In genomic region chr19:44608391-44608821, GRCh38 we compare ENCODE assay signal across 1 cellular context.
TF ChIP-seq lines count a peak whose summit lies in the region.

No MANE protein-coding gene starts in this region.

TF ChIP-seq in IMR-90, 13 proteins besides CTCF, POLR2A, EP300 and RAD21 (continued from another document):
- TF ChIP-seq USF2 (IDR thresholded peaks at IDR 0.05; ENCODE audit: low read depth, low read length) (no peak), ELK1 (IDR thresholded peaks at IDR 0.05; ENCODE audit: borderline replicate concordance, low read depth, low read length) (no peak), FOS (IDR thresholded peaks at IDR 0.05; ENCODE audit: low read depth, low read length) (no peak), CEBPB (IDR thresholded peaks at IDR 0.05; ENCODE audit: low read depth, low read length) (no peak), MXI1 (IDR thresholded peaks at IDR 0.05; ENCODE audit: borderline replicate concordance, low read depth, low read length) (no peak), RFX5 (IDR thresholded peaks at IDR 0.05; ENCODE audit: low read depth, low read length) (no peak), CHD1 (IDR thresholded peaks at IDR 0.05; ENCODE audit: low read depth, low read length) (no peak), RCOR1 (IDR thresholded peaks at IDR 0.05; ENCODE audit: insufficient replicate concordance, low read length) (no peak)
